8 cellular contexts compared by ENCODE assay signal in genomic region chr1:227728059-227728891, GRCh38. TPM values are rescaled to one million over a fixed set of nuclear protein-coding genes. Genes with fewer than 3 reads are reported as not detected.
DNase-seq lines count a peak whose midpoint lies in the region; ATAC-seq and TF ChIP-seq lines count a peak whose summit lies in the region.

No MANE protein-coding gene starts in this region.

- ATAC-seq in HG03354 (IDR thresholded peaks at IDR 0.05; ENCODE audit: poor library complexity, severe bottlenecking, unreplicated experiment), result peak; percentile 35

- no peak for TF ChIP-seq POLR2A in erythroblast (IDR thresholded peaks at IDR 0.05; ENCODE audit: low read length)

- H3K4me3 ChIP-seq in GM12875 (ENCODE audit: low read depth, low read length), result peak overlapping the region; percentile 37

- DNase-seq in NOMO-1 (lab: John Stamatoyannopoulos, UW; ENCODE audit: unreplicated experiment in 2 of 2) (peak; percentile 9 to 32), activated T-cell treated with anti-CD3 and anti-CD28 coated beads for 24 hours (ENCODE audit: low read depth) (peak; percentile 49), erythroblast (lab: John Stamatoyannopoulos, UW) (peak; percentile 61 to 66), myocyte (ENCODE audit: low read depth) (peak; percentile 51), GOT3 (lab: John Stamatoyannopoulos, UW) (no peak)
- DNase-seq in stimulated activated naive CD4-positive, alpha-beta T cell (lab: John Stamatoyannopoulos, UW), result peak; percentile 5 to 76 (median 56)

- no peak for TF ChIP-seq CTCF in GM12875 (IDR thresholded peaks at IDR 0.05; ENCODE audit: borderline replicate concordance, insufficient read depth, low read depth, low read length)

RNA-seq across cellular contexts. Expression of gene JMJD4, which starts 6.8 kb away (rescaled TPM):
- 25.4 and 40.2 TPM in 2 replicates for total RNA-seq in myocyte
- 25.1 TPM for polyA plus RNA-seq in myocyte (2012)

RNA-seq across cellular contexts. Expression of gene SNAP47, which starts 7.0 kb away (rescaled TPM):
- total RNA-seq in myocyte, result 42.9 and 43.1 TPM in 2 replicates
- polyA plus RNA-seq in myocyte (2012), result 39.9 TPM
